8 cellular contexts compared by ENCODE assay signal in genomic region chr12:6536894-6537579, GRCh38. TPM values are rescaled to one million over a fixed set of nuclear protein-coding genes. Genes with fewer than 3 reads are reported as not detected.
A peak's percentile ranks its signal among the peaks of the same experiment; 100 is the strongest.
DNase-seq lines count a peak whose midpoint lies in the region; ATAC-seq and TF ChIP-seq lines count a peak whose summit lies in the region.

No MANE protein-coding gene starts in this region.

- no peaks in the 10 kb centered on the region for H3K9me3 ChIP-seq in CD8-positive, alpha-beta T cell (ENCODE audit: low read length)
- no peaks in the 10 kb centered on the region for H3K9me3 ChIP-seq in neural progenitor cell (ENCODE audit: low read depth)

- POLR2A ChIA-PET in CD8-positive, alpha-beta T cell (lab: Charles Lee), result interaction anchor here (0.6 to 7.5 kb wide), 12 partner anchors 15 to 202 kb away, joined by 3 to 81 read pairs (median 6); partner anchors contain the start of genes MRPL51, NCAPD2, TAPBPL and VAMP1

- intact Hi-C loops in CD8-positive, alpha-beta T cell (cut with DNase I, micrococcal nuclease), result loop anchor here in 1 of 2 experiments (5.0 to 10.0 kb wide), 2 partner anchors 418 to 475 kb away; partner anchors contain the start of gene PTPN6

- DNase-seq in CD8-positive, alpha-beta T cell, result peak in 1 of 7 experiments; percentile 16
- DNase-seq in NB4 (ENCODE audit: low read depth) (peak; percentile 47), neural progenitor cell (ENCODE audit: low spot score) (no peak), NCI-H2196 treated with DMSO at 0.1 percent for 48 hours (lab: John Stamatoyannopoulos, UW; ENCODE audit: unreplicated experiment) (no peak), OCI-M1 (lab: John Stamatoyannopoulos, UW) (no peak)
- DNase-seq in central memory CD8-positive, alpha-beta T cell (ENCODE audit: low spot score in 2 of 2), result no peak

- TF ChIP-seq CTCF in CD8-positive, alpha-beta T cell (IDR thresholded peaks at IDR 0.05), result no peak
- TF ChIP-seq CTCF in NB4 (IDR thresholded peaks at IDR 0.05; ENCODE audit: low read depth, low read length) (no peak), neural progenitor cell (IDR thresholded peaks at IDR 0.05) (no peak)

- H4K20me1 ChIP-seq in neural progenitor cell (ENCODE audit: low read depth), result peaks cover 74% of the 10 kb centered on the region

- H3K4me3 Mint-ChIP-seq in CD8-positive, alpha-beta T cell, result peak overlapping the region; percentile 26
- H3K4me3 Mint-ChIP-seq in central memory CD8-positive, alpha-beta T cell, result peak overlapping the region; percentile 95
- peak overlapping the region; percentile 95 for H3K4me3 Mint-ChIP-seq in neural progenitor cell

- no peaks in the 10 kb centered on the region for H3K27me3 Mint-ChIP-seq in CD8-positive, alpha-beta T cell (ENCODE audit: low read depth)
- no peaks in the 10 kb centered on the region for H3K27me3 Mint-ChIP-seq in central memory CD8-positive, alpha-beta T cell
- H3K27me3 Mint-ChIP-seq in neural progenitor cell (ENCODE audit: insufficient read depth, low read depth), result peaks cover 18% of the 10 kb centered on the region

- H3K36me3 Mint-ChIP-seq in CD8-positive, alpha-beta T cell, result peaks cover 51% of the 10 kb centered on the region
- peaks cover 59% of the 10 kb centered on the region for H3K36me3 Mint-ChIP-seq in central memory CD8-positive, alpha-beta T cell (ENCODE audit: insufficient read depth)
- H3K36me3 Mint-ChIP-seq in neural progenitor cell, result peaks cover 20% of the 10 kb centered on the region

- peak; percentile 15 for TF ChIP-seq POLR2A in NB4 (IDR thresholded peaks at IDR 0.05; ENCODE audit: extremely low read depth, insufficient read length)

- CTCF ChIA-PET in CD8-positive, alpha-beta T cell (lab: Charles Lee), result interaction anchor here (0.6 to 9.4 kb wide), 49 partner anchors 9 to 473 kb away, joined by 3 to 170 read pairs (median 5); partner anchors contain the start of genes TAPBPL and VAMP1

- H3K27me3 ChIP-seq in CD8-positive, alpha-beta T cell (ENCODE audit: insufficient read depth, low read length), result no peaks in the 10 kb centered on the region
- no peaks in the 10 kb centered on the region for H3K27me3 ChIP-seq in neural progenitor cell

- peaks cover 48% of the 10 kb centered on the region for H3K79me2 ChIP-seq in neural progenitor cell (ENCODE audit: low read depth)

- no peak for ATAC-seq in CD8-positive, alpha-beta T cell
- no peak for ATAC-seq in central memory CD8-positive, alpha-beta T cell (replicated peaks; ENCODE audit: extremely low read depth, poor library complexity, severe bottlenecking)
- no peak for ATAC-seq in GM21786 (IDR thresholded peaks at IDR 0.05; ENCODE audit: unreplicated experiment)
- ATAC-seq in GM19455 (IDR thresholded peaks at IDR 0.05; ENCODE audit: unreplicated experiment), result no peak

- peaks cover 27% of the 10 kb centered on the region for H3K36me3 ChIP-seq in CD8-positive, alpha-beta T cell (ENCODE audit: insufficient read depth, low read length)
- H3K36me3 ChIP-seq in neural progenitor cell, result peaks cover 6% of the 10 kb centered on the region

- H3K9ac ChIP-seq in neural progenitor cell, result no peak overlapping the region

- H3K27ac Mint-ChIP-seq in CD8-positive, alpha-beta T cell, result peak overlapping the region; percentile 96
- peak overlapping the region; percentile 99 for H3K27ac Mint-ChIP-seq in central memory CD8-positive, alpha-beta T cell (ENCODE audit: low read depth)
- H3K27ac Mint-ChIP-seq in neural progenitor cell, result no peak overlapping the region

- no peak overlapping the region for H3K4me3 ChIP-seq in CD8-positive, alpha-beta T cell (ENCODE audit: low read depth, low read length)
- H3K4me3 ChIP-seq in NB4 (ENCODE audit: low read depth, low read length) (peak overlapping the region; percentile 95), neural progenitor cell (peak overlapping the region; percentile 89)

- no peaks in the 10 kb centered on the region for H3K9me3 Mint-ChIP-seq in CD8-positive, alpha-beta T cell
- H3K9me3 Mint-ChIP-seq in central memory CD8-positive, alpha-beta T cell, result no peaks in the 10 kb centered on the region
- no peaks in the 10 kb centered on the region for H3K9me3 Mint-ChIP-seq in neural progenitor cell

- peaks cover 66% of the 10 kb centered on the region for H3K4me1 Mint-ChIP-seq in CD8-positive, alpha-beta T cell (ENCODE audit: low read depth)
- H3K4me1 Mint-ChIP-seq in central memory CD8-positive, alpha-beta T cell, result peaks cover 69% of the 10 kb centered on the region
- H3K4me1 Mint-ChIP-seq in neural progenitor cell, result peaks cover 49% of the 10 kb centered on the region

- H3F3A ChIP-seq in neural progenitor cell (ENCODE audit: low read depth), result peaks cover 93% of the 10 kb centered on the region

- no peak overlapping the region for H3K27ac ChIP-seq in CD8-positive, alpha-beta T cell (ENCODE audit: low read depth, low read length)
- H3K27ac ChIP-seq in neural progenitor cell, result no peak overlapping the region

- peaks cover 58% of the 10 kb centered on the region for H3K4me1 ChIP-seq in CD8-positive, alpha-beta T cell (ENCODE audit: insufficient read depth, low read length)
- peaks cover 24% of the 10 kb centered on the region for H3K4me1 ChIP-seq in neural progenitor cell

- no peak overlapping the region for H2AFZ ChIP-seq in neural progenitor cell (replicated peaks)

- H3K4me2 ChIP-seq in neural progenitor cell, result peak overlapping the region; percentile 99

RNA-seq across cellular contexts. Expression of gene GAPDH, which starts 2.7 kb away (rescaled TPM):
- 100 to 1,000 TPM; 503 to 513 TPM for total RNA-seq in CD8-positive, alpha-beta T cell
- total RNA-seq in neural progenitor cell (ENCODE audit: low replicate concordance), result 3,866 and 6,177 TPM in 2 replicates

RNA-seq across cellular contexts. Expression of gene IFFO1, which starts 18.8 kb away (rescaled TPM):
- 10 to 100 TPM; 16.7 to 18.4 TPM for total RNA-seq in CD8-positive, alpha-beta T cell
- 9.9 and 21.1 TPM in 2 replicates for total RNA-seq in neural progenitor cell (ENCODE audit: low replicate concordance)

RNA-seq across cellular contexts. Expression of gene NOP2, which starts 31.1 kb away (rescaled TPM):
- total RNA-seq in CD8-positive, alpha-beta T cell, result 10 to 100 TPM; 74.4 to 83.6 TPM
- total RNA-seq in neural progenitor cell (ENCODE audit: low replicate concordance), result 43.8 and 47.8 TPM in 2 replicates

RNA-seq across cellular contexts. Expression of gene NCAPD2, which starts 43.1 kb away (rescaled TPM):
- 10 to 100 TPM; 11.7 to 13.4 TPM for total RNA-seq in CD8-positive, alpha-beta T cell
- total RNA-seq in neural progenitor cell (ENCODE audit: low replicate concordance), result 113 and 120 TPM in 2 replicates

RNA-seq across cellular contexts. Expression of gene MRPL51, which starts 44.0 kb away (rescaled TPM):
- 10 to 100 TPM; 17.4 to 18.4 TPM for total RNA-seq in CD8-positive, alpha-beta T cell
- 95.2 and 143 TPM in 2 replicates for total RNA-seq in neural progenitor cell (ENCODE audit: low replicate concordance)

Comparison
In these comparisons a context has a peak if more than half of its experiments do, and no peak if none do; other contexts are left out.
1. H3K4me3 Mint-ChIP-seq: peak in every context shown above with its lines; median percentile 95 in central memory CD8-positive, alpha-beta T cell; 95 in neural progenitor cell; 26 in CD8-positive, alpha-beta T cell.